Comparison of ENCODE assay signal across 1 cellular context in genomic region chr2:32363588-32363987, GRCh38.
TF ChIP-seq lines count a peak whose summit lies in the region.

No MANE protein-coding gene starts in this region.

TF ChIP-seq in GM23338, 12 proteins besides CTCF, POLR2A, EP300 and RAD21 (continued from another document):
- TF ChIP-seq ZNF462 (CRISPR knock-in tag; IDR thresholded peaks at IDR 0.05) (no peak), POLR2AphosphoS5 (IDR thresholded peaks at IDR 0.05; ENCODE audit: low read depth) (no peak), CREB1 (CRISPR knock-in tag; IDR thresholded peaks at IDR 0.05; ENCODE audit: low read depth) (no peak), JUNB (IDR thresholded peaks at IDR 0.05; ENCODE audit: unreplicated experiment) (no peak), ZNF114 (CRISPR knock-in tag; IDR thresholded peaks at IDR 0.05) (no peak)
- TF ChIP-seq, protein P1, sequence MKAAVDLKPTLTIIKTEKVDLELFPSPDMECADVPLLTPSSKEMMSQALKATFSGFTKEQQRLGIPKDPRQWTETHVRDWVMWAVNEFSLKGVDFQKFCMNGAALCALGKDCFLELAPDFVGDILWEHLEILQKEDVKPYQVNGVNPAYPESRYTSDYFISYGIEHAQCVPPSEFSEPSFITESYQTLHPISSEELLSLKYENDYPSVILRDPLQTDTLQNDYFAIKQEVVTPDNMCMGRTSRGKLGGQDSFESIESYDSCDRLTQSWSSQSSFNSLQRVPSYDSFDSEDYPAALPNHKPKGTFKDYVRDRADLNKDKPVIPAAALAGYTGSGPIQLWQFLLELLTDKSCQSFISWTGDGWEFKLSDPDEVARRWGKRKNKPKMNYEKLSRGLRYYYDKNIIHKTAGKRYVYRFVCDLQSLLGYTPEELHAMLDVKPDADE (IDR thresholded peaks at IDR 0.05): no peak
